Comparison of ENCODE assay signal across 19 cellular contexts in genomic region chr7:17021205-17021604, GRCh38.
A peak's percentile ranks its signal among the peaks of the same experiment; 100 is the strongest.
DNase-seq lines count a peak whose midpoint lies in the region; ATAC-seq and TF ChIP-seq lines count a peak whose summit lies in the region.
"Had no signal": no experiment of that assay in that cellular context is flagged by ENCODE, and none has a peak within 500 bp of the region (broad histone marks: within the 10 kb centered on the region; RNA-seq: fewer than 3 reads in every experiment).

No MANE protein-coding gene starts in this region.

- H3K27me3 Mint-ChIP-seq in MCF 10A (ENCODE audit: insufficient read depth, unreplicated experiment): no peaks in the 10 kb centered on the region
- H3K27me3 Mint-ChIP-seq: activated CD8-positive, alpha-beta memory T cell treated with anti-CD3 and anti-CD28 coated beads, Interleukin-2, amount 10 ng/mL, durations not matched to agents 7 days and 5 days had no signal

- H3K9me3 ChIP-seq in WERI-Rb-1 (ENCODE audit: severe bottlenecking): no peaks in the 10 kb centered on the region
- H3K9me3 ChIP-seq: colonic mucosa had no signal

- H3K9me3 Mint-ChIP-seq in MCF 10A (ENCODE audit: unreplicated experiment): no peaks in the 10 kb centered on the region
- H3K9me3 Mint-ChIP-seq: immature natural killer cell, neural crest cell had no signal

- no peaks in the 10 kb centered on the region for H3K27me3 ChIP-seq in foreskin keratinocyte
- H3K27me3 ChIP-seq in WERI-Rb-1 (ENCODE audit: insufficient read depth, low read depth, severe bottlenecking): no peaks in the 10 kb centered on the region
- H3K27me3 ChIP-seq: colonic mucosa had no signal

- POLR2A ChIA-PET in MCF 10A (lab: Yijun Ruan, JAX): interaction anchor here (0.5 to 1.1 kb wide), 5 partner anchors 13 to 281 kb away, joined by 3 to 5 read pairs (median 3); no protein-coding TSS in a partner anchor

- no peak overlapping the region for H3K4me3 ChIP-seq in WERI-Rb-1 (ENCODE audit: low read depth, low read length)
- H3K4me3 ChIP-seq: colonic mucosa had no signal

- H3K36me3 Mint-ChIP-seq in MCF 10A (ENCODE audit: insufficient read depth, unreplicated experiment): no peaks in the 10 kb centered on the region
- H3K36me3 Mint-ChIP-seq: immature natural killer cell had no signal

- peak overlapping the region; percentile 39 for H3K27ac Mint-ChIP-seq in MCF 10A (ENCODE audit: low read depth, unreplicated experiment)
- H3K27ac Mint-ChIP-seq: activated CD8-positive, alpha-beta memory T cell treated with anti-CD3 and anti-CD28 coated beads, Interleukin-2, amount 10 ng/mL, durations not matched to agents 7 days and 5 days; immature natural killer cell had no signal

- BruUV-seq in MCF 10A (replicated peaks; lab: Mats Ljungman, UMichigan): no TSS peak

- no peaks in the 10 kb centered on the region for H3K36me3 ChIP-seq in WERI-Rb-1
- H3K36me3 ChIP-seq: colonic mucosa had no signal

- H3K4me1 ChIP-seq in foreskin keratinocyte: peaks cover 18% of the 10 kb centered on the region

- no peak overlapping the region for H3K27ac ChIP-seq in foreskin keratinocyte
- H3K27ac ChIP-seq in WERI-Rb-1: no peak overlapping the region
- H3K27ac ChIP-seq: colonic mucosa had no signal

- peaks cover 7% of the 10 kb centered on the region for H3K4me1 Mint-ChIP-seq in MCF 10A (ENCODE audit: insufficient read depth, unreplicated experiment)
- H3K4me1 Mint-ChIP-seq: neural crest cell had no signal

- CTCF ChIA-PET in MCF 10A (lab: Yijun Ruan, JAX): interaction anchor here (2.0 kb wide), 1 partner anchor 13 kb away, joined by 8 read pairs; no protein-coding TSS in a partner anchor

- H3K4me3 Mint-ChIP-seq in MCF 10A (ENCODE audit: unreplicated experiment): no peak overlapping the region
- H3K4me3 Mint-ChIP-seq: activated CD8-positive, alpha-beta memory T cell treated with anti-CD3 and anti-CD28 coated beads, Interleukin-2, amount 10 ng/mL, durations not matched to agents 7 days and 5 days; immature natural killer cell; neural crest cell had no signal

- DNase-seq in GM03348 (ENCODE audit: low spot score) (peak; percentile 36), MCF 10A (ENCODE audit: unreplicated experiment) (peak; percentile 76), foreskin keratinocyte (peak; percentile 80 to 88), sciatic nerve (ENCODE audit: low spot score) (no peak), WERI-Rb-1 (no peak), NCI-H1694 (lab: John Stamatoyannopoulos, UW) (no peak)
- DNase-seq: activated CD4-positive, CD25-positive, alpha-beta regulatory T cell treated with anti-CD3 and anti-CD28 coated beads, Interleukin-2, amount 50 U/mL, for 72 hours; activated CD8-positive, alpha-beta memory T cell treated with anti-CD3 and anti-CD28 coated beads, Interleukin-2, amount 10 ng/mL, durations not matched to agents 7 days and 5 days; colonic mucosa; immature natural killer cell; KG1; NCI-H1092 treated with DMSO at 0.1 percent for 48 hours; NCI-H69; retina; stimulated activated naive CD4-positive, alpha-beta T cell treated with Interleukin-2 at 50 U/mL for 16 hours; T-helper 2 cell had no signal

- no peak for TF ChIP-seq CTCF in MCF 10A (IDR thresholded peaks at IDR 0.05; ENCODE audit: unreplicated experiment)
- no peak for TF ChIP-seq CTCF in foreskin keratinocyte (conservative IDR thresholded peaks at IDR 0.05)
- no peak for TF ChIP-seq CTCF in WERI-Rb-1 (IDR thresholded peaks at IDR 0.05; ENCODE audit: low read depth, low read length)

- ATAC-seq in foreskin keratinocyte (peak; percentile 72), sciatic nerve (peak; percentile 78), HG02642 (IDR thresholded peaks at IDR 0.05; ENCODE audit: poor library complexity, unreplicated experiment) (no peak), GM21423 (IDR thresholded peaks at IDR 0.05; ENCODE audit: unreplicated experiment) (no peak)
- ATAC-seq: activated CD8-positive, alpha-beta memory T cell treated with anti-CD3 and anti-CD28 coated beads, Interleukin-2, amount 10 ng/mL, durations not matched to agents 7 days and 5 days had no signal

- intact Hi-C loops in MCF 10A (cut with micrococcal nuclease): no loop called here
- intact Hi-C loops in sciatic nerve (cut with DNase I): no loop called here

Comparison
In these comparisons a context has a peak if more than half of its experiments do, and no peak if none do; other contexts are left out.
1. DNase-seq: peak in GM03348 (single experiment), MCF 10A (single experiment) and foreskin keratinocyte (2 of 2); none in sciatic nerve (single experiment), WERI-Rb-1 (single experiment) and NCI-H1694 (single experiment).
2. ATAC-seq: peak in foreskin keratinocyte (single experiment) and sciatic nerve (single experiment); none in HG02642 (single experiment) and GM21423 (single experiment).